ENCODE assay signal across 13 cellular contexts in the genomic region with DNA sequence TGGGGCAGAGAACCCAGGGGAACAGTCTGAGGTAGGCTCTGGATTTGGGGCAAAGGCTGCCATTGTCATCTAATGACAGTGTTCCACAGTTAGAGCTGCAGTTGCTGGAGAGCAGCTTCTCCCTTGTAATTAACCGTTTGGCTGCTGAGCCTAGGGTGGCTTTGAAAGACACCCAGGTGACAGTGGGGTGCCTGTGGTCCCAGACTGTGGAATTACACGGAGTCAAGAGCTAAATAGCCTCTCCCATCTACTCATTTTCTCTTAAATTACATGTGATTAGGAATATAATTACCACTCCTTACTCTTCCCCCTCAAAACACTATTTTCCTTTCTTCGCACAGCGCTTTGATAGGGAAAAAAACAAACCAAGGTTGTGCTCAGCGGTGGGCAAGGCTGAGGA. TPM values are rescaled to one million over a fixed set of nuclear protein-coding genes. Genes with fewer than 3 reads are reported as not detected.
A peak's percentile ranks its signal among the peaks of the same experiment; 100 is the strongest.
DNase-seq lines count a peak whose midpoint lies in the region; ATAC-seq, FAIRE-seq and TF ChIP-seq lines count a peak whose summit lies in the region.
"Had no signal": no experiment of that assay in that cellular context is flagged by ENCODE, and none has a peak within 500 bp of the region (broad histone marks: within the 10 kb centered on the region; RNA-seq: fewer than 3 reads in every experiment).

No MANE protein-coding gene starts in this region.

- H3K27me3 ChIP-seq in adipocyte (replicated peaks; ENCODE audit: control insufficient read depth, insufficient read depth, low read length) = no peaks in the 10 kb centered on the region
- no peaks in the 10 kb centered on the region for H3K27me3 ChIP-seq in smooth muscle cell (ENCODE audit: low read depth)
- H3K27me3 ChIP-seq: body of pancreas had no signal

- no peak overlapping the region for H3K27ac ChIP-seq in kidney (ENCODE audit: low read depth in 2 of 2, low read length in 2 of 2)
- H3K27ac ChIP-seq in smooth muscle cell (ENCODE audit: low read depth) = peak overlapping the region; percentile 62
- H3K27ac ChIP-seq: HL-60 had no signal

- H3K27ac Mint-ChIP-seq in activated naive CD8-positive, alpha-beta T cell = no peak overlapping the region
- H3K27ac Mint-ChIP-seq in activated naive CD8-positive, alpha-beta T cell treated with anti-CD3 and anti-CD28 coated beads, Interleukin-2, amount 50 U/mL, for 24 hours = no peak overlapping the region
- H3K27ac Mint-ChIP-seq: CD8-positive, alpha-beta T cell had no signal

- no peaks in the 10 kb centered on the region for H3F3A ChIP-seq in smooth muscle cell (ENCODE audit: low read depth)

- no peak for DNase-seq in activated naive CD8-positive, alpha-beta T cell treated with anti-CD3 and anti-CD28 coated beads, Interleukin-2, amount 50 U/mL, for 24 hours
- no peak for DNase-seq in adipocyte (ENCODE audit: low read depth)
- peak; percentile 22 for DNase-seq in kidney
- DNase-seq in smooth muscle cell (lab: John Stamatoyannopoulos, UW; ENCODE audit: unreplicated experiment) = no peak
- no peak for DNase-seq in cardiac septum (ENCODE audit: low spot score)
- no peak for DNase-seq in GM20000 (ENCODE audit: low spot score)
- no peak for DNase-seq in HCEC 1CT
- DNase-seq: activated naive CD4-positive, alpha-beta T cell; CD8-positive, alpha-beta T cell; stomach had no signal

- H4K20me1 ChIP-seq in smooth muscle cell (ENCODE audit: low read depth) = no peaks in the 10 kb centered on the region

- WGBS in smooth muscle cell (ENCODE audit: low lambda C conversion rate) = 22% methylated on average over 5 of the region's 5 CpGs

- peak overlapping the region; percentile 93 for H3K4me2 ChIP-seq in smooth muscle cell

- H3K27me3 Mint-ChIP-seq in activated naive CD8-positive, alpha-beta T cell = peaks cover 20% of the 10 kb centered on the region
- H3K27me3 Mint-ChIP-seq in activated naive CD8-positive, alpha-beta T cell treated with anti-CD3 and anti-CD28 coated beads, Interleukin-2, amount 50 U/mL, for 24 hours = peaks cover 42% of the 10 kb centered on the region

- no peaks in the 10 kb centered on the region for H3K36me3 ChIP-seq in adipocyte (ENCODE audit: control insufficient read depth, insufficient read depth, low read length, severe bottlenecking)
- H3K36me3 ChIP-seq in kidney (ENCODE audit: control insufficient read depth in 1 of 2, insufficient read depth in 2 of 2, low read length in 2 of 2) = no peaks in the 10 kb centered on the region
- no peaks in the 10 kb centered on the region for H3K36me3 ChIP-seq in smooth muscle cell (ENCODE audit: low read depth)
- H3K36me3 ChIP-seq: stomach had no signal

- no peak overlapping the region for H3K4me3 ChIP-seq in adipocyte (ENCODE audit: low read length)
- no peak overlapping the region for H3K4me3 ChIP-seq in kidney (ENCODE audit: low read length in 2 of 2)
- H3K4me3 ChIP-seq in smooth muscle cell = peak overlapping the region; percentile 61
- H3K4me3 ChIP-seq: body of pancreas had no signal

- intact Hi-C loops in kidney (cut with DNase I) (no loop called here), cardiac septum (cut with DNase I) (no loop called here)

- TF ChIP-seq CTCF in kidney (IDR thresholded peaks at IDR 0.05; ENCODE audit: borderline replicate concordance, extremely low read depth, insufficient read depth) = no peak
- no peak for TF ChIP-seq CTCF in smooth muscle cell (IDR thresholded peaks at IDR 0.05; ENCODE audit: borderline replicate concordance, insufficient read depth, poor library complexity, severe bottlenecking)
- no peak for TF ChIP-seq CTCF in GM20000 (IDR thresholded peaks at IDR 0.05; ENCODE audit: extremely low read depth, missing control alignments)

- peak overlapping the region; percentile 71 for H3K9ac ChIP-seq in adipocyte (ENCODE audit: low read length)
- H3K9ac ChIP-seq in kidney (ENCODE audit: low read length in 2 of 2) = no peak overlapping the region
- H3K9ac ChIP-seq in smooth muscle cell (ENCODE audit: low read depth) = no peak overlapping the region

- peaks cover 6% of the 10 kb centered on the region for H3K9me3 ChIP-seq in adipocyte (ENCODE audit: control insufficient read depth, low read length)
- peaks cover 0 to 3% of the 10 kb centered on the region in 2 donors for H3K9me3 ChIP-seq in kidney (ENCODE audit: control insufficient read depth in 1 of 2, low read length in 2 of 2)
- no peaks in the 10 kb centered on the region for H3K9me3 ChIP-seq in smooth muscle cell (replicated peaks; ENCODE audit: low read depth)
- H3K9me3 ChIP-seq: body of pancreas, stomach had no signal

- H3K4me3 Mint-ChIP-seq in activated naive CD8-positive, alpha-beta T cell = peak overlapping the region; percentile 40
- no peak overlapping the region for H3K4me3 Mint-ChIP-seq in activated naive CD8-positive, alpha-beta T cell treated with anti-CD3 and anti-CD28 coated beads, Interleukin-2, amount 50 U/mL, for 24 hours

- H3K4me1 ChIP-seq in adipocyte (ENCODE audit: control insufficient read depth, insufficient read depth, low read length) (peaks cover 21% of the 10 kb centered on the region), kidney (ENCODE audit: control insufficient read depth in 1 of 2, insufficient read depth in 1 of 2, low read depth in 1 of 2, low read length in 2 of 2) (peaks cover 0 to 6% of the 10 kb centered on the region in 2 donors), smooth muscle cell (ENCODE audit: low read depth) (peaks cover 13% of the 10 kb centered on the region)

- FAIRE-seq in kidney (lab: Jason Lieb, UNC) = no peak

- peak overlapping the region; percentile 9 for H2AFZ ChIP-seq in smooth muscle cell (ENCODE audit: low read depth)

- no peaks in the 10 kb centered on the region for H3K79me2 ChIP-seq in smooth muscle cell (ENCODE audit: low read depth)

- H3K36me3 Mint-ChIP-seq in activated naive CD8-positive, alpha-beta T cell = no peaks in the 10 kb centered on the region
- no peaks in the 10 kb centered on the region for H3K36me3 Mint-ChIP-seq in activated naive CD8-positive, alpha-beta T cell treated with anti-CD3 and anti-CD28 coated beads, Interleukin-2, amount 50 U/mL, for 24 hours (ENCODE audit: low read depth)
- H3K36me3 Mint-ChIP-seq: CD8-positive, alpha-beta T cell had no signal

- ATAC-seq in activated naive CD8-positive, alpha-beta T cell treated with anti-CD3 and anti-CD28 coated beads, Interleukin-2, amount 50 U/mL, for 24 hours = no peak
- ATAC-seq: CD8-positive, alpha-beta T cell had no signal

- no peaks in the 10 kb centered on the region for H3K9me3 Mint-ChIP-seq in activated naive CD8-positive, alpha-beta T cell (ENCODE audit: low read depth)
- no peaks in the 10 kb centered on the region for H3K9me3 Mint-ChIP-seq in activated naive CD8-positive, alpha-beta T cell treated with anti-CD3 and anti-CD28 coated beads, Interleukin-2, amount 50 U/mL, for 24 hours
- H3K9me3 Mint-ChIP-seq: CD8-positive, alpha-beta T cell had no signal

- peaks cover 6% of the 10 kb centered on the region for H3K4me1 Mint-ChIP-seq in activated naive CD8-positive, alpha-beta T cell (ENCODE audit: low read depth)
- H3K4me1 Mint-ChIP-seq in activated naive CD8-positive, alpha-beta T cell treated with anti-CD3 and anti-CD28 coated beads, Interleukin-2, amount 50 U/mL, for 24 hours = peaks cover 2% of the 10 kb centered on the region

RNA-seq across cellular contexts. Expression of gene BAMBI, which starts 44.0 kb away (rescaled TPM):
- total RNA-seq in kidney (19.5 TPM), smooth muscle cell (621 and 648 TPM in 2 replicates), cardiac septum (46.6 TPM)
- polyA plus RNA-seq in kidney (ENCODE audit: insufficient read depth, low read depth, low replicate concordance) (21.1 TPM), smooth muscle cell (878 and 879 TPM in 2 replicates)

Comparison
In these comparisons a context has a peak if more than half of its experiments do, and no peak if none do; other contexts are left out.
1. RNA of gene BAMBI, which starts 44.0 kb away (total RNA-seq): 621 to 648 TPM in smooth muscle cell; 46.6 TPM in cardiac septum (single experiment) and 19.5 TPM in kidney (single experiment); every median in the first group is over 10 times any median in the second.